Comparison of ENCODE assay signal across 10 cellular contexts in genomic region chr10:68562666-68563522, GRCh38. TPM values are rescaled to one million over a fixed set of nuclear protein-coding genes. Genes with fewer than 3 reads are reported as not detected.
A peak's percentile ranks its signal among the peaks of the same experiment; 100 is the strongest.
DNase-seq lines count a peak whose midpoint lies in the region; ATAC-seq, FAIRE-seq and TF ChIP-seq lines count a peak whose summit lies in the region.
"Had no signal": no experiment of that assay in that cellular context is flagged by ENCODE, and none has a peak within 500 bp of the region (broad histone marks: within the 10 kb centered on the region; RNA-seq: fewer than 3 reads in every experiment).

No MANE protein-coding gene starts in this region.

- peak; percentile 30 for DNase-seq in DMS114 treated with DMSO at 0.1 percent for 48 hours (lab: John Stamatoyannopoulos, UW; ENCODE audit: unreplicated experiment)
- DNase-seq in bronchial epithelial cell (ENCODE audit: low read depth) = peak; percentile 23
- no peak for DNase-seq in natural killer cell
- DNase-seq in adrenal gland = no peak
- DNase-seq in NCI-H748 treated with DMSO at 0.1 percent for 48 hours (lab: John Stamatoyannopoulos, UW) = no peak
- DNase-seq: activated T-cell treated with anti-CD3 and anti-CD28 coated beads, Interleukin-2, amount 50 U/mL, for 48 hours; stimulated activated CD4-positive, alpha-beta T cell treated with anti-CD3 and anti-CD28 coated beads, Interleukin-4, amount 100 ng/mL, for 1 hour had no signal

- ATAC-seq in natural killer cell = no peak
- ATAC-seq in GM21526 (IDR thresholded peaks at IDR 0.05; ENCODE audit: low FRiP score, unreplicated experiment) = no peak
- no peak for ATAC-seq in HG03159 (IDR thresholded peaks at IDR 0.05; ENCODE audit: unreplicated experiment)

- no peak for TF ChIP-seq CTCF in bronchial epithelial cell (IDR thresholded peaks at IDR 0.05; ENCODE audit: insufficient read depth, low read length, severe bottlenecking)
- TF ChIP-seq CTCF in natural killer cell (IDR thresholded peaks at IDR 0.05) = no peak
- TF ChIP-seq CTCF in adrenal gland (IDR thresholded peaks at IDR 0.05) = no peak

- H3K4me1 ChIP-seq in HUES64 (ENCODE audit: insufficient read depth, low read length) (peaks cover 21% of the 10 kb centered on the region), adrenal gland (replicated peaks in 1 of 2) (peaks cover 0 to 10% of the 10 kb centered on the region in 2 donors)

- no peaks in the 10 kb centered on the region for H3K36me3 Mint-ChIP-seq in natural killer cell

- peak overlapping the region; percentile 96 for H3K4me3 ChIP-seq in HUES64 (ENCODE audit: low read length)
- H3K4me3 ChIP-seq in bronchial epithelial cell (ENCODE audit: low read depth, low read length) = no peak overlapping the region
- H3K4me3 ChIP-seq in adrenal gland = peak overlapping the region in 1 of 4 donors; percentile 82

- under 1% methylated on average over 8 of the region's 12 CpGs for WGBS in HUES64
- 49 to 55% (median 51%) methylated on average over 12 of the region's 12 CpGs for WGBS in adrenal gland, 4 donors

- H3K9me3 ChIP-seq in HUES64 (ENCODE audit: insufficient read depth, low read depth, low read length) = no peaks in the 10 kb centered on the region
- no peaks in the 10 kb centered on the region for H3K9me3 ChIP-seq in adrenal gland (replicated peaks in 1 of 3)

- TF ChIP-seq POLR2A in adrenal gland (IDR thresholded peaks at IDR 0.05) = no peak

- peak overlapping the region; percentile 93 for H3K27ac ChIP-seq in HUES64 (ENCODE audit: low read depth, low read length)
- peak overlapping the region in 1 of 5 donors; percentile 8 for H3K27ac ChIP-seq in adrenal gland

- peak overlapping the region; percentile 28 for H3K4me3 Mint-ChIP-seq in natural killer cell

- no peaks in the 10 kb centered on the region for H3K9me3 Mint-ChIP-seq in natural killer cell

- H3K36me3 ChIP-seq in HUES64 (ENCODE audit: insufficient read depth, low read length) = no peaks in the 10 kb centered on the region
- H3K36me3 ChIP-seq in bronchial epithelial cell (ENCODE audit: control insufficient read depth, insufficient read depth, low read length) = no peaks in the 10 kb centered on the region
- H3K36me3 ChIP-seq in adrenal gland (replicated peaks in 1 of 2) = no peaks in the 10 kb centered on the region

- H3K27me3 ChIP-seq in HUES64 (ENCODE audit: insufficient read depth, low read length) = no peaks in the 10 kb centered on the region
- peaks cover 13% of the 10 kb centered on the region for H3K27me3 ChIP-seq in bronchial epithelial cell (ENCODE audit: control insufficient read depth, insufficient read depth, low read length)
- H3K27me3 ChIP-seq in adrenal gland = peaks cover 3% of the 10 kb centered on the region

- peaks cover 37 to 82% of the 10 kb centered on the region in 2 donors for H3K27me3 Mint-ChIP-seq in natural killer cell (ENCODE audit: low read depth in 2 of 2)

- H3K4me1 Mint-ChIP-seq in natural killer cell = peaks cover 23 to 26% of the 10 kb centered on the region in 2 donors

- no peak overlapping the region for H3K27ac Mint-ChIP-seq in natural killer cell

- peak overlapping the region; percentile 78 for H3K9ac ChIP-seq in HUES64 (ENCODE audit: low read depth, low read length)

- intact Hi-C loops in natural killer cell (cut with micrococcal nuclease) (no loop called here), adrenal gland (cut with DNase I) (loop anchor here in 1 of 2 donors (5.0 kb wide), 1 partner anchor 34 kb away; no protein-coding TSS in a partner anchor)

- FAIRE-seq in bronchial epithelial cell (lab: Jason Lieb, UNC) = no peak

RNA-seq across cellular contexts. Expression of gene TET1, which starts 2.8 kb away (rescaled TPM):
- 27.0 TPM for polyA plus RNA-seq in HUES64 (2013, experiment 1 of 2)
- 30.2 TPM for polyA plus RNA-seq in HUES64 (2013, experiment 2 of 2)
- total RNA-seq in bronchial epithelial cell (under 0.01 TPM in 2 replicates), natural killer cell (1 to 10 TPM; 4.0 to 5.9 (median 4.5) TPM), adrenal gland (1 to 10 TPM in 7 of 8 donors, under 1 TPM in 1; 0.91 to 3.6 (median 1.6) TPM)
- polyA plus RNA-seq in adrenal gland = under 1 TPM; 0.07 to 0.75 (median 0.24) TPM

RNA-seq across cellular contexts. Expression of gene SLC25A16, which starts 35.6 kb away (rescaled TPM):
- 4.2 TPM for polyA plus RNA-seq in HUES64 (2013, experiment 1 of 2)
- 5.0 TPM for polyA plus RNA-seq in HUES64 (2013, experiment 2 of 2)
- 11.9 and 23.2 TPM in 2 replicates for total RNA-seq in bronchial epithelial cell
- 10 to 100 TPM; 30.2 to 31.5 (median 31.1) TPM for total RNA-seq in natural killer cell
- 100 to 1,000 TPM in 1 of 8 donors, 10 to 100 TPM in 5, 1 to 10 TPM in 2; 6.3 to 177 (median 19.8) TPM for total RNA-seq in adrenal gland
- 10 to 100 TPM; 14.5 to 31.7 (median 14.7) TPM for polyA plus RNA-seq in adrenal gland

Comparison
In these comparisons a context has a peak if more than half of its experiments do, and no peak if none do; other contexts are left out.
1. DNase-seq: peak in DMS114 treated with DMSO at 0.1 percent for 48 hours (single experiment) and bronchial epithelial cell (single experiment); none in natural killer cell (single experiment), adrenal gland (0 of 7) and NCI-H748 treated with DMSO at 0.1 percent for 48 hours (single experiment).